In the genomic region with DNA sequence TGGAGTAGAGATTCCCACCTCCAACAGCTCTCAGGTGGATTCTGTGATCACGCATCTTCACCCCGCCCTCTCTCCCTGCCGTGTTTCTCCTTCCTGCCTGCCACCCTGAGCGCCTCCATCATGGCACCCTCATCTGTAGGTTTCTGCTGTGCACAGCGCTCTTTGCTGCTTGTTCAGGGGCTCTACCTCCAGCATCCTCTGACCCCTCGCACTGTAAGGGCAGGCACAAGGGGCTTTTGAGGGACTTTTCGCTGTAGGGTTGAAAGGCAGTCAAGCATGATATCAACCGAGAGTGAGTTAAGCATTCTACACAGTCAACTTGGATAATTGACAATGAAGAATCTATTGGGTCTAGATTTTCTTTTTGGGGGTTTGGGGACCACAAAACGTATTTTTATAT, we compare ENCODE assay signal across 25 cellular contexts.
"Had no signal": no experiment of that assay in that cellular context is flagged by ENCODE, and none has a peak within 500 bp of the region (broad histone marks: within the 10 kb centered on the region; RNA-seq: fewer than 3 reads in every experiment).

No MANE protein-coding gene starts in this region.

- H3K27ac ChIP-seq: HL-60, RWPE1 had no signal

- H3K36me3 ChIP-seq: MG63 had no signal

- H3K4me1 Mint-ChIP-seq: T-cell had no signal

- DNase-seq: Karpas-422, KG1, MG63, NCI-H1092, NCI-H1436, NCI-H187, NCI-H2029, NCI-H2081 treated with DMSO at 0.1 percent for 48 hours, NCI-H2171, NCI-H226, NCI-H446, NCI-H510A, NCI-H524 treated with DMSO at 0.1 percent for 48 hours, NCI-H69, NCI-H774, PC-3, SHP77, SK-N-SH, SW 1271, T-cell had no signal

- H3K9me3 ChIP-seq: MG63, SK-N-SH had no signal

- H3K4me3 Mint-ChIP-seq: T-cell; T-helper 1 cell treated with Interleukin-12 subunit alpha and Interleukin-12 subunit beta and Interleukin-4 antibody, amounts not matched to agents 30 μg/mL and 1 μg/mL, for 36 hours had no signal

- H3K27ac Mint-ChIP-seq: T-cell; T-helper 1 cell treated with Interleukin-12 subunit alpha and Interleukin-12 subunit beta and Interleukin-4 antibody, amounts not matched to agents 30 μg/mL and 1 μg/mL, for 36 hours had no signal

- H3K27me3 ChIP-seq: MG63 had no signal

- H3K36me3 Mint-ChIP-seq: T-cell had no signal

- H3K9ac ChIP-seq: SK-N-SH had no signal

- FAIRE-seq: HTR-8/SVneo had no signal

- H3K4me2 ChIP-seq: SK-N-SH had no signal

- H3K27me3 Mint-ChIP-seq: T-cell had no signal

- H3K4me3 ChIP-seq: MG63 had no signal

- ATAC-seq: Panc1, PC-3, T-cell had no signal
